In genomic region chr10:94137747-94138146, GRCh38 we compare ENCODE assay signal across 29 cellular contexts.
"Had no signal": no experiment of that assay in that cellular context is flagged by ENCODE, and none has a peak within 500 bp of the region (broad histone marks: within the 10 kb centered on the region; RNA-seq: fewer than 3 reads in every experiment).

No MANE protein-coding gene starts in this region.

- H3K27me3 Mint-ChIP-seq: activated CD4-positive, alpha-beta memory T cell treated with anti-CD3 and anti-CD28 coated beads for 36 hours; activated CD4-positive, alpha-beta T cell treated with anti-CD3 and anti-CD28 coated beads, Interleukin-2, amount 10 ng/mL, durations not matched to agents 24 days and 14 days; central memory CD8-positive, alpha-beta T cell; dendritic cell treated with granulocyte-macrophage colony-stimulating factor and Interleukin-4, amounts not matched to agents 40 ng/mL and 50 ng/mL, for 4 days; stimulated activated naive B cell treated with anti-CD40 and anti-IgM and Interleukin-4, amounts not matched to agents 10 μg/mL and 1 μg/mL and 100 μg/mL, for 72 hours had no signal

- H3K4me3 ChIP-seq: esophagus muscularis mucosa, heart left ventricle, pancreas, psoas muscle, sigmoid colon, stomach, suprapubic skin, tibial artery had no signal

- H3K27ac Mint-ChIP-seq: activated CD4-positive, alpha-beta memory T cell treated with anti-CD3 and anti-CD28 coated beads for 36 hours; activated CD4-positive, alpha-beta T cell treated with anti-CD3 and anti-CD28 coated beads, Interleukin-2, amount 10 ng/mL, durations not matched to agents 24 days and 14 days; dendritic cell treated with granulocyte-macrophage colony-stimulating factor and Interleukin-4, amounts not matched to agents 40 ng/mL and 50 ng/mL, for 4 days; endodermal cell; immature natural killer cell; mesothelial cell of epicardium; naive thymus-derived CD4-positive, alpha-beta T cell; stimulated activated naive B cell treated with anti-CD40 and anti-IgM and Interleukin-4, amounts not matched to agents 10 μg/mL and 1 μg/mL and 100 μg/mL, for 72 hours; T-helper 1 cell treated with Interleukin-12 subunit alpha and Interleukin-12 subunit beta and Interleukin-4 antibody, amounts not matched to agents 30 μg/mL and 1 μg/mL, for 36 hours had no signal

- H3K36me3 Mint-ChIP-seq: activated CD4-positive, alpha-beta memory T cell treated with anti-CD3 and anti-CD28 coated beads for 36 hours; activated naive CD4-positive, alpha-beta T cell treated with anti-CD3 and anti-CD28 coated beads, Interleukin-2, amount 50 U/mL, for 72 hours; immature natural killer cell; mesothelial cell of epicardium; naive thymus-derived CD4-positive, alpha-beta T cell; stimulated activated naive B cell treated with anti-CD40 and anti-IgM and Interleukin-4, amounts not matched to agents 10 μg/mL and 1 μg/mL and 100 μg/mL, for 72 hours had no signal

- H3K4me3 Mint-ChIP-seq: activated CD4-positive, alpha-beta memory T cell treated with anti-CD3 and anti-CD28 coated beads for 36 hours; activated CD4-positive, alpha-beta T cell treated with anti-CD3 and anti-CD28 coated beads, Interleukin-2, amount 10 ng/mL, durations not matched to agents 24 days and 14 days; central memory CD8-positive, alpha-beta T cell; dendritic cell treated with granulocyte-macrophage colony-stimulating factor and Interleukin-4, amounts not matched to agents 40 ng/mL and 50 ng/mL, for 4 days; endodermal cell; immature natural killer cell; mesothelial cell of epicardium; naive thymus-derived CD4-positive, alpha-beta T cell; stimulated activated naive B cell treated with anti-CD40 and anti-IgM and Interleukin-4, amounts not matched to agents 10 μg/mL and 1 μg/mL and 100 μg/mL, for 72 hours; T-helper 1 cell treated with Interleukin-12 subunit alpha and Interleukin-12 subunit beta and Interleukin-4 antibody, amounts not matched to agents 30 μg/mL and 1 μg/mL, for 36 hours had no signal

- H3K27me3 ChIP-seq: esophagus muscularis mucosa, heart left ventricle, pancreas, sigmoid colon, stomach, suprapubic skin, tibial artery had no signal

- H3K4me1 Mint-ChIP-seq: activated CD4-positive, alpha-beta T cell treated with anti-CD3 and anti-CD28 coated beads, Interleukin-2, amount 10 ng/mL, durations not matched to agents 24 days and 14 days; central memory CD8-positive, alpha-beta T cell; endodermal cell; immature natural killer cell; mesothelial cell of epicardium; naive thymus-derived CD4-positive, alpha-beta T cell; stimulated activated naive B cell treated with anti-CD40 and anti-IgM and Interleukin-4, amounts not matched to agents 10 μg/mL and 1 μg/mL and 100 μg/mL, for 72 hours had no signal

- DNase-seq: activated CD4-positive, alpha-beta memory T cell treated with anti-CD3 and anti-CD28 coated beads for 36 hours; activated CD4-positive, alpha-beta T cell treated with anti-CD3 and anti-CD28 coated beads, Interleukin-2, amount 10 ng/mL, durations not matched to agents 24 days and 14 days; activated CD4-positive, CD25-positive, alpha-beta regulatory T cell treated with anti-CD3 and anti-CD28 coated beads, Interleukin-2, amount 50 U/mL, for 72 hours; activated CD8-positive, alpha-beta memory T cell treated with anti-CD3 and anti-CD28 coated beads, Interleukin-2, amount 50 U/mL, for 4 hours; activated T-cell treated with anti-CD3 and anti-CD28 coated beads, Interleukin-2, amount 50 U/mL, for 1 hour; anterior cingulate cortex; endodermal cell; heart left ventricle; hypothalamus; immature natural killer cell; kidney; left colon; naive thymus-derived CD4-positive, alpha-beta T cell; pancreas; psoas muscle; sigmoid colon; stimulated activated CD4-positive, alpha-beta T cell treated with anti-CD3 and anti-CD28 coated beads, Interleukin-15, amount 100 ng/mL, for 24 hours; stimulated activated CD4-positive, alpha-beta T cell treated with anti-CD3 and anti-CD28 coated beads, Interleukin-2, amount 100 ng/mL, for 24 hours; stimulated activated naive B cell treated with anti-CD40 and anti-IgM and Interleukin-4, amounts not matched to agents 10 μg/mL and 1 μg/mL and 100 μg/mL, for 72 hours; stomach; T1000; tibial artery had no signal

- ATAC-seq: activated naive CD4-positive, alpha-beta T cell treated with anti-CD3 and anti-CD28 coated beads, Interleukin-2, amount 50 U/mL, for 72 hours; left colon; naive thymus-derived CD4-positive, alpha-beta T cell; pancreas; stimulated activated naive B cell treated with anti-CD40 and anti-IgM and Interleukin-4, amounts not matched to agents 10 μg/mL and 1 μg/mL and 100 μg/mL, for 72 hours had no signal

- H3K9me3 Mint-ChIP-seq: activated CD4-positive, alpha-beta memory T cell treated with anti-CD3 and anti-CD28 coated beads for 36 hours; activated CD4-positive, alpha-beta T cell treated with anti-CD3 and anti-CD28 coated beads, Interleukin-2, amount 10 ng/mL, durations not matched to agents 24 days and 14 days; activated naive CD4-positive, alpha-beta T cell treated with anti-CD3 and anti-CD28 coated beads, Interleukin-2, amount 50 U/mL, for 72 hours; central memory CD8-positive, alpha-beta T cell; dendritic cell treated with granulocyte-macrophage colony-stimulating factor and Interleukin-4, amounts not matched to agents 40 ng/mL and 50 ng/mL, for 4 days; endodermal cell; mesothelial cell of epicardium; naive thymus-derived CD4-positive, alpha-beta T cell; T-helper 1 cell treated with Interleukin-12 subunit alpha and Interleukin-12 subunit beta and Interleukin-4 antibody, amounts not matched to agents 30 μg/mL and 1 μg/mL, for 36 hours had no signal

- H3K27ac ChIP-seq: esophagus muscularis mucosa, heart left ventricle, pancreas, psoas muscle, sigmoid colon, stomach, suprapubic skin, tibial artery had no signal

- H3K4me1 ChIP-seq: pancreas, suprapubic skin had no signal

- H3K36me3 ChIP-seq: esophagus muscularis mucosa, pancreas, suprapubic skin had no signal

- H3K9me3 ChIP-seq: esophagus muscularis mucosa, heart left ventricle, pancreas, psoas muscle, sigmoid colon, stomach, suprapubic skin, tibial artery had no signal
